In genomic region chr10:8045728-8046494, GRCh38 we compare ENCODE assay signal across 10 cellular contexts. TPM values are rescaled to one million over a fixed set of nuclear protein-coding genes. Genes with fewer than 3 reads are reported as not detected.
DNase-seq lines count a peak whose midpoint lies in the region; ATAC-seq, FAIRE-seq and TF ChIP-seq lines count a peak whose summit lies in the region.
"Had no signal": no experiment of that assay in that cellular context is flagged by ENCODE, and none has a peak within 500 bp of the region (broad histone marks: within the 10 kb centered on the region; RNA-seq: fewer than 3 reads in every experiment).

No MANE protein-coding gene starts in this region.

- no peak overlapping the region for H3K27ac ChIP-seq in CD4-positive, CD25-positive, alpha-beta regulatory T cell (ENCODE audit: insufficient read depth, low read length, poor library complexity, severe bottlenecking)
- no peak overlapping the region for H3K27ac ChIP-seq in HEK293 (ENCODE audit: extremely low read depth, low read depth, low read length)
- no peak overlapping the region for H3K27ac ChIP-seq in GM12878 (ENCODE audit: control insufficient read depth, insufficient read depth)
- H3K27ac ChIP-seq in naive thymus-derived CD4-positive, alpha-beta T cell (ENCODE audit: low read depth, low read length) = no peak overlapping the region
- H3K27ac ChIP-seq: SJSA1 had no signal

- no peak for ATAC-seq in CD4-positive, CD25-positive, alpha-beta regulatory T cell (ENCODE audit: low read depth in 2 of 2)
- ATAC-seq in GM12878 = no peak
- ATAC-seq in naive thymus-derived CD4-positive, alpha-beta T cell = no peak

- POLR2A ChIA-PET in HEK293 (lab: Yijun Ruan, JAX) (no interaction called here), GM12878 (lab: Charles Lee) (interaction anchor here (0.6 kb wide), 1 partner anchor 742 kb away, joined by 3 read pairs; no protein-coding TSS in a partner anchor)
- POLR2A ChIA-PET in naive thymus-derived CD4-positive, alpha-beta T cell (lab: Charles Lee) = interaction anchor here (0.6 to 2.4 kb wide), 2 partner anchors 14 to 1049 kb away, joined by 3 to 9 read pairs; no protein-coding TSS in a partner anchor

- peaks cover 47% of the 10 kb centered on the region for H3K27me3 ChIP-seq in CD4-positive, CD25-positive, alpha-beta regulatory T cell (ENCODE audit: control insufficient read depth, insufficient read depth, low read length)
- peaks cover 26 to 43% of the 10 kb centered on the region in 2 experiments for H3K27me3 ChIP-seq in GM12878 (replicated peaks in 1 of 2; ENCODE audit: control insufficient read depth in 2 of 2, insufficient read depth in 2 of 2, low read length in 1 of 2)
- peaks cover 55 to 81% of the 10 kb centered on the region in 2 donors for H3K27me3 ChIP-seq in naive thymus-derived CD4-positive, alpha-beta T cell (ENCODE audit: control insufficient read depth in 2 of 2, insufficient read depth in 2 of 2, low read length in 2 of 2)

- intact Hi-C loops in GM12878 (cut with micrococcal nuclease; ENCODE audit: unreplicated experiment) = no loop called here
- intact Hi-C loops in naive thymus-derived CD4-positive, alpha-beta T cell (cut with micrococcal nuclease) = loop anchor here (1.0 to 10.0 kb wide), 3 partner anchors 10 to 1256 kb away; no protein-coding TSS in a partner anchor

- in situ Hi-C loops in GM12878 (cut with MboI) = loop anchor here (25.0 kb wide), 1 partner anchor 1166 kb away; no protein-coding TSS in a partner anchor

- TF ChIP-seq RAD21 in GM12878 (IDR thresholded peaks at IDR 0.05; ENCODE audit: insufficient read depth, low read depth, low read length) = no peak

- BruUV-seq in GM12878 (replicated peaks; lab: Mats Ljungman, UMichigan) = no TSS peak

- FAIRE-seq in GM12878 (lab: Jason Lieb, UNC) = no peak

- no peak for TF ChIP-seq EP300 in GM12878 (IDR thresholded peaks at IDR 0.05; ENCODE audit: borderline replicate concordance in 1 of 2, control insufficient read depth in 1 of 2, low read depth in 2 of 2, low read length in 2 of 2)

- H3K9ac ChIP-seq in GM12878 (ENCODE audit: control insufficient read depth, insufficient read depth, low read length) = no peak overlapping the region

- peaks cover 85% of the 10 kb centered on the region for H3K4me1 ChIP-seq in CD4-positive, CD25-positive, alpha-beta regulatory T cell (ENCODE audit: control insufficient read depth, insufficient read depth, low read length, poor library complexity, severe bottlenecking)
- H3K4me1 ChIP-seq in HEK293 (ENCODE audit: control insufficient read depth, insufficient read depth, low read length) (no peaks in the 10 kb centered on the region), GM12878 (ENCODE audit: control insufficient read depth, insufficient read depth, low read length) (peaks cover 11% of the 10 kb centered on the region)
- H3K4me1 ChIP-seq in naive thymus-derived CD4-positive, alpha-beta T cell (ENCODE audit: control insufficient read depth in 2 of 2, insufficient read depth in 2 of 2, low read length in 2 of 2) = peaks cover 57 to 67% of the 10 kb centered on the region in 2 donors

- CTCF ChIA-PET in HEK293 (lab: Yijun Ruan, JAX) = interaction anchor here (0.5 kb wide), 1 partner anchor 16 kb away, joined by 3 read pairs; no protein-coding TSS in a partner anchor
- CTCF ChIA-PET in GM12878 (lab: Yijun Ruan, JAX) = no interaction called here
- CTCF ChIA-PET in naive thymus-derived CD4-positive, alpha-beta T cell (lab: Charles Lee) = no interaction called here

- 32% methylated on average over 17 of the region's 17 CpGs for WGBS in GM12878 (ENCODE audit: insufficient coverage, insufficient replicate concordance, low lambda C conversion rate, missing lambda C conversion rate)

- H3K79me2 ChIP-seq in GM12878 (ENCODE audit: control insufficient read depth, insufficient read depth, low read length) = no peaks in the 10 kb centered on the region

- DNase-seq in CD4-positive, CD25-positive, alpha-beta regulatory T cell = no peak
- DNase-seq in GM12878 (ENCODE audit: low read depth, low spot score) (no peak), T-helper 9 cell (no peak), islet precursor cell (no peak), NCI-H1436 treated with DMSO at 0.1 percent for 48 hours (lab: John Stamatoyannopoulos, UW) (no peak), COR-L47 (lab: John Stamatoyannopoulos, UW) (no peak)
- DNase-seq in naive thymus-derived CD4-positive, alpha-beta T cell = peak in 6 of 9 donors; percentile 8 to 28 (median 20)
- DNase-seq: NCI-H2171 had no signal

- no peak overlapping the region for H2AFZ ChIP-seq in GM12878 (ENCODE audit: control insufficient read depth, low read depth, low read length)

- H3K36me3 ChIP-seq in CD4-positive, CD25-positive, alpha-beta regulatory T cell (ENCODE audit: control insufficient read depth, insufficient read depth, low read length) = no peaks in the 10 kb centered on the region
- H3K36me3 ChIP-seq in HEK293 (ENCODE audit: control insufficient read depth in 2 of 2, insufficient read depth in 1 of 2, low read length in 2 of 2) (no peaks in the 10 kb centered on the region), GM12878 (ENCODE audit: control insufficient read depth in 2 of 2, insufficient read depth in 2 of 2, low read length in 1 of 2) (no peaks in the 10 kb centered on the region)
- H3K36me3 ChIP-seq in naive thymus-derived CD4-positive, alpha-beta T cell (ENCODE audit: control insufficient read depth in 2 of 3, insufficient read depth in 3 of 3, low read length in 3 of 3) = no peaks in the 10 kb centered on the region
- H3K36me3 ChIP-seq: SJSA1 had no signal

- H3K27me3 Mint-ChIP-seq in CD4-positive, CD25-positive, alpha-beta regulatory T cell = peaks cover 95% of the 10 kb centered on the region
- H3K27me3 Mint-ChIP-seq in naive thymus-derived CD4-positive, alpha-beta T cell = peaks cover 79 to 90% (median 82%) of the 10 kb centered on the region in 5 donors

- H3K4me3 Mint-ChIP-seq in CD4-positive, CD25-positive, alpha-beta regulatory T cell = peak overlapping the region; percentile 20 to 86 (median 76)
- peak overlapping the region; percentile 18 to 71 (median 59) for H3K4me3 Mint-ChIP-seq in naive thymus-derived CD4-positive, alpha-beta T cell

- H3K36me3 Mint-ChIP-seq in CD4-positive, CD25-positive, alpha-beta regulatory T cell = no peaks in the 10 kb centered on the region
- H3K36me3 Mint-ChIP-seq in naive thymus-derived CD4-positive, alpha-beta T cell = peaks cover 0 to 5% (median 0%) of the 10 kb centered on the region in 5 donors

- peak overlapping the region; percentile 51 for H3K4me3 ChIP-seq in CD4-positive, CD25-positive, alpha-beta regulatory T cell (ENCODE audit: low read depth, low read length)
- H3K4me3 ChIP-seq in HEK293 (ENCODE audit: low read depth, low read length) (peak overlapping the region; percentile 35), GM12878 (no peak overlapping the region)
- peak overlapping the region; percentile 26 for H3K4me3 ChIP-seq in naive thymus-derived CD4-positive, alpha-beta T cell (ENCODE audit: low read length)
- H3K4me3 ChIP-seq: SJSA1 had no signal

- peaks cover 0 to 6% (median 0%) of the 10 kb centered on the region in 7 donors for H3K9me3 Mint-ChIP-seq in CD4-positive, CD25-positive, alpha-beta regulatory T cell
- H3K9me3 Mint-ChIP-seq in naive thymus-derived CD4-positive, alpha-beta T cell = peaks cover 0 to 13% (median 2%) of the 10 kb centered on the region in 11 donors

- H3K4me1 Mint-ChIP-seq in CD4-positive, CD25-positive, alpha-beta regulatory T cell = peaks cover 15 to 79% (median 49%) of the 10 kb centered on the region in 4 donors
- peaks cover 38 to 83% (median 67%) of the 10 kb centered on the region in 7 donors for H3K4me1 Mint-ChIP-seq in naive thymus-derived CD4-positive, alpha-beta T cell

- no peak for TF ChIP-seq CTCF in HEK293 (tag by site-specific recombination; IDR thresholded peaks at IDR 0.05)
- no peak for TF ChIP-seq CTCF in GM12878 (IDR thresholded peaks at IDR 0.05 in 2 of 3, conservative IDR thresholded peaks at IDR 0.05 in 1 of 3; ENCODE audit: control insufficient read depth in 2 of 3, extremely low read depth in 1 of 3, insufficient read depth in 1 of 3, low read depth in 3 of 3, low read length in 3 of 3)

- no peak for TF ChIP-seq POLR2A in GM12878 (IDR thresholded peaks at IDR 0.05; ENCODE audit: low read depth, low read length)

- SMC1A ChIA-PET in GM12878 (lab: Charles Lee; ENCODE audit: uncharacterized antibody, unreplicated experiment) = interaction anchor here (1.1 kb wide), 1 partner anchor 14 kb away, joined by 3 read pairs; no protein-coding TSS in a partner anchor

- peak overlapping the region; percentile 22; the same call in 1 of the 2 replicates for H3K4me2 ChIP-seq in GM12878 (ENCODE audit: control insufficient read depth, insufficient read depth)

- H3K27ac Mint-ChIP-seq in CD4-positive, CD25-positive, alpha-beta regulatory T cell = peak overlapping the region in 1 of 3 donors; percentile 33
- H3K27ac Mint-ChIP-seq in naive thymus-derived CD4-positive, alpha-beta T cell = peak overlapping the region in 6 of 9 donors; percentile 1 to 67 (median 28)

- RAD21 ChIA-PET in GM12878 (lab: Charles Lee; ENCODE audit: unreplicated experiment) = interaction anchor here (0.7 to 1.3 kb wide), 3 partner anchors 15 to 350 kb away, joined by 3 to 5 read pairs (median 3); no protein-coding TSS in a partner anchor

- no peaks in the 10 kb centered on the region for H4K20me1 ChIP-seq in GM12878 (ENCODE audit: control insufficient read depth, insufficient read depth)

- no peaks in the 10 kb centered on the region for H3K9me3 ChIP-seq in CD4-positive, CD25-positive, alpha-beta regulatory T cell (ENCODE audit: control insufficient read depth in 2 of 2, low read length in 2 of 2)
- no peaks in the 10 kb centered on the region for H3K9me3 ChIP-seq in HEK293 (ENCODE audit: control insufficient read depth, insufficient read depth, low read depth, low read length)
- H3K9me3 ChIP-seq in GM12878 (replicated peaks; ENCODE audit: control insufficient read depth, insufficient read depth, low read length) = no peaks in the 10 kb centered on the region
- H3K9me3 ChIP-seq in naive thymus-derived CD4-positive, alpha-beta T cell (ENCODE audit: control insufficient read depth in 2 of 3, low read length in 3 of 3) = no peaks in the 10 kb centered on the region

RNA-seq across cellular contexts. Expression of gene GATA3, which starts 8.6 kb away (rescaled TPM):
- 182 TPM for total RNA-seq in CD4-positive, CD25-positive, alpha-beta regulatory T cell
- 10 to 100 TPM; 32.9 to 49.7 (median 42.5) TPM for polyA plus RNA-seq in CD4-positive, CD25-positive, alpha-beta regulatory T cell
- total RNA-seq in GM12878 (2013; cell fraction: nucleolus; rRNA removed) = 4.2 and 4.7 TPM in 2 replicates
- 0.05 and 0.40 TPM in 2 replicates for total RNA-seq in GM12878 (2014; rRNA removed)
- 0.14 and 0.18 TPM in 2 replicates for total RNA-seq in GM12878 (2014; rRNA removed; fragmentation: Illumina TruSeq; extraction: Trizol)
- total RNA-seq in GM12878 (2021) = 0.64 and 0.80 TPM in 2 replicates
- 0.39 TPM for polyA plus RNA-seq in GM12878 (2011; ENCODE audit: low read depth)
- 0.33 and 0.52 TPM in 2 replicates for polyA plus RNA-seq in GM12878 (2011; rRNA removed)
- polyA plus RNA-seq in GM12878 (2011; cell fraction: cytosol; rRNA removed) = 0.20 and 0.33 TPM in 2 replicates
- 1.3 TPM in 2 replicates for polyA plus RNA-seq in GM12878 (2011; cell fraction: nucleus; rRNA removed)
- 0.77 and 0.96 TPM in 2 replicates for polyA plus RNA-seq in GM12878 (2012)
- 0.15 and 0.25 TPM in 2 replicates for polyA plus RNA-seq in GM12878 (2014; fragmentation: Illumina TruSeq; extraction: Trizol)
- polyA plus RNA-seq in GM12878 (2014; fragmentation: Nextera tagmentation; extraction: Ambion mirVana) = under 1 TPM; 0.19 to 0.33 TPM
- 0.08 TPM in 2 replicates for polyA plus RNA-seq in GM12878 (2014; rRNA removed)
- under 1 TPM; 0.25 to 0.67 TPM for polyA plus RNA-seq in GM12878 (2016; fragmentation: Nextera tagmentation; extraction: Ambion mirVana)
- polyA minus RNA-seq in GM12878 (2011; rRNA and poly(A)+ RNA removed) = 0.15 and 0.46 TPM in 2 replicates
- 0.80 TPM in 1 of 2 replicates, not detected in the other for polyA minus RNA-seq in GM12878 (2011; cell fraction: cytosol; rRNA and poly(A)+ RNA removed)
- 0.60 and 1.1 TPM in 2 replicates for polyA minus RNA-seq in GM12878 (2011; cell fraction: nucleus; rRNA and poly(A)+ RNA removed)
- total RNA-seq in naive thymus-derived CD4-positive, alpha-beta T cell = 10 to 100 TPM; 31.2 to 60.1 (median 38.6) TPM
- polyA plus RNA-seq in naive thymus-derived CD4-positive, alpha-beta T cell = 10 to 100 TPM; 24.0 to 30.9 TPM
- total RNA-seq: SJSA1 had no signal

Comparison
In these comparisons a context has a peak if more than half of its experiments do, and no peak if none do; other contexts are left out.
1. DNase-seq: peak in naive thymus-derived CD4-positive, alpha-beta T cell (6 of 9); none in CD4-positive, CD25-positive, alpha-beta regulatory T cell (0 of 3), GM12878 (single experiment), T-helper 9 cell (single experiment), islet precursor cell (single experiment), NCI-H1436 treated with DMSO at 0.1 percent for 48 hours (single experiment) and COR-L47 (single experiment).
2. RNA of gene GATA3, which starts 8.6 kb away (total RNA-seq): 182 TPM in CD4-positive, CD25-positive, alpha-beta regulatory T cell (single experiment) and 31.2 to 60.1 TPM in naive thymus-derived CD4-positive, alpha-beta T cell; 0.05 to 4.7 TPM in GM12878; every median in the first group is over 4 times any median in the second.